In genomic region chr1:101235696-101236545, GRCh38 we compare ENCODE assay signal across 8 cellular contexts. TPM values are rescaled to one million over a fixed set of nuclear protein-coding genes. Genes with fewer than 3 reads are reported as not detected.
DNase-seq lines count a peak whose midpoint lies in the region; ATAC-seq lines count a peak whose summit lies in the region.

No MANE protein-coding gene starts in this region.

- peak overlapping the region; percentile 96 for H3K27ac Mint-ChIP-seq in activated naive CD8-positive, alpha-beta T cell treated with anti-CD3 and anti-CD28 coated beads, Interleukin-2, amount 10 ng/mL, durations not matched to agents 7 days and 5 days

- H3K4me1 ChIP-seq in SJCRH30 (peaks cover 9% of the 10 kb centered on the region), right cardiac atrium (ENCODE audit: control insufficient read depth, insufficient read depth, low read length) (no peaks in the 10 kb centered on the region)

- H3K4me3 ChIP-seq in SJCRH30 (peak overlapping the region; percentile 67), right cardiac atrium (ENCODE audit: low read length) (peak overlapping the region; percentile 95)

- H3K9me3 ChIP-seq in SJCRH30 (replicated peaks) (no peaks in the 10 kb centered on the region), right cardiac atrium (ENCODE audit: control insufficient read depth, low read length) (no peaks in the 10 kb centered on the region)

- H3K36me3 Mint-ChIP-seq in activated naive CD8-positive, alpha-beta T cell treated with anti-CD3 and anti-CD28 coated beads, Interleukin-2, amount 10 ng/mL, durations not matched to agents 7 days and 5 days: peaks cover 33% of the 10 kb centered on the region

- ATAC-seq in HG02981 (IDR thresholded peaks at IDR 0.05; ENCODE audit: unreplicated experiment) (peak; percentile 48), right cardiac atrium (peak; percentile 43 to 48), sciatic nerve (peak; percentile 69)
- ATAC-seq in activated naive CD8-positive, alpha-beta T cell treated with anti-CD3 and anti-CD28 coated beads, Interleukin-2, amount 10 ng/mL, durations not matched to agents 7 days and 5 days (ENCODE audit: low read depth): peak; percentile 27

- H3K4me3 Mint-ChIP-seq in activated naive CD8-positive, alpha-beta T cell treated with anti-CD3 and anti-CD28 coated beads, Interleukin-2, amount 10 ng/mL, durations not matched to agents 7 days and 5 days: peak overlapping the region; percentile 99

- 1% methylated on average over 44 of the region's 44 CpGs for WGBS in right cardiac atrium

- no peaks in the 10 kb centered on the region for H3K27me3 Mint-ChIP-seq in activated naive CD8-positive, alpha-beta T cell treated with anti-CD3 and anti-CD28 coated beads, Interleukin-2, amount 10 ng/mL, durations not matched to agents 7 days and 5 days

- peak overlapping the region; percentile 67 for H3K27ac ChIP-seq in SJCRH30
- peak overlapping the region; percentile 100 for H3K27ac ChIP-seq in right cardiac atrium (ENCODE audit: low read length)

- peaks cover 14% of the 10 kb centered on the region; the same call in 1 of the 2 replicates for H3K36me3 ChIP-seq in SJCRH30

- POLR2A ChIA-PET in activated naive CD8-positive, alpha-beta T cell treated with anti-CD3 and anti-CD28 coated beads, Interleukin-2, amount 10 ng/mL, durations not matched to agents 7 days and 5 days (lab: Charles Lee): interaction anchor here (0.6 to 2.3 kb wide), 20 partner anchors 8 to 341 kb away, joined by 3 to 10 read pairs (median 4); partner anchors contain the start of gene SLC30A7

- H3K9me3 Mint-ChIP-seq in activated naive CD8-positive, alpha-beta T cell treated with anti-CD3 and anti-CD28 coated beads, Interleukin-2, amount 10 ng/mL, durations not matched to agents 7 days and 5 days: peaks cover 4% of the 10 kb centered on the region

- peak; percentile 33 for DNase-seq in NCI-H1105 treated with DMSO at 0.1 percent for 48 hours (lab: John Stamatoyannopoulos, UW)
- no peak for DNase-seq in NCI-H1105 (lab: John Stamatoyannopoulos, UW)
- DNase-seq in SJCRH30: peak; percentile 62 to 73
- DNase-seq in activated naive CD8-positive, alpha-beta T cell treated with anti-CD3 and anti-CD28 coated beads, Interleukin-2, amount 10 ng/mL, durations not matched to agents 7 days and 5 days: peak; percentile 70
- peak; percentile 56 to 78 (median 76) for DNase-seq in right cardiac atrium
- peak; percentile 62 for DNase-seq in sciatic nerve (ENCODE audit: low spot score)
- no peak for DNase-seq in SIG-M5 treated with dmso at 0.1 percent for 504 hours (lab: John Stamatoyannopoulos, UW; ENCODE audit: unreplicated experiment)

- peaks cover 39% of the 10 kb centered on the region for H3K4me1 Mint-ChIP-seq in activated naive CD8-positive, alpha-beta T cell treated with anti-CD3 and anti-CD28 coated beads, Interleukin-2, amount 10 ng/mL, durations not matched to agents 7 days and 5 days

- H3K27me3 ChIP-seq in SJCRH30 (no peaks in the 10 kb centered on the region), right cardiac atrium (ENCODE audit: control insufficient read depth, insufficient read depth) (no peaks in the 10 kb centered on the region)

- intact Hi-C loops in right cardiac atrium (cut with DNase I) (loop anchor here (5.0 to 10.0 kb wide), 5 partner anchors 51 to 209 kb away; partner anchors contain the start of gene DPH5 (in 1 of the 4)), sciatic nerve (cut with DNase I) (no loop called here)

RNA-seq across cellular contexts. Expression of gene S1PR1, which starts 0.9 kb away (rescaled TPM):
- total RNA-seq in SJCRH30 (2014; rRNA removed; shearing (Covaris generic)): 21.6 and 22.4 TPM in 2 replicates
- total RNA-seq in activated naive CD8-positive, alpha-beta T cell treated with anti-CD3 and anti-CD28 coated beads, Interleukin-2, amount 10 ng/mL, durations not matched to agents 7 days and 5 days: 100 to 1,000 TPM; 124 to 138 TPM
- 10 to 100 TPM; 54.2 to 62.4 (median 59.8) TPM for total RNA-seq in right cardiac atrium
- 58.0 TPM for polyA plus RNA-seq in right cardiac atrium
- 64.7 TPM for total RNA-seq in sciatic nerve

Comparison
In these comparisons a context has a peak if more than half of its experiments do, and no peak if none do; other contexts are left out.
1. DNase-seq: peak in NCI-H1105 treated with DMSO at 0.1 percent for 48 hours (single experiment), SJCRH30 (2 of 2), activated naive CD8-positive, alpha-beta T cell treated with anti-CD3 and anti-CD28 coated beads, Interleukin-2, amount 10 ng/mL, durations not matched to agents 7 days and 5 days (single experiment), right cardiac atrium (3 of 3) and sciatic nerve (single experiment); none in NCI-H1105 (single experiment) and SIG-M5 treated with dmso at 0.1 percent for 504 hours (single experiment).
2. Peak in every context shown above with its lines, with median percentiles within 50 percentile points of each other: ATAC-seq.